ENCODE assay signal across 9 cellular contexts in genomic region chrX:12947545-12948235, GRCh38. TPM values are rescaled to one million over a fixed set of nuclear protein-coding genes. Genes with fewer than 3 reads are reported as not detected.
DNase-seq lines count a peak whose midpoint lies in the region; ATAC-seq and TF ChIP-seq lines count a peak whose summit lies in the region.
"Had no signal": no experiment of that assay in that cellular context is flagged by ENCODE, and none has a peak within 500 bp of the region (broad histone marks: within the 10 kb centered on the region; RNA-seq: fewer than 3 reads in every experiment).

No MANE protein-coding gene starts in this region.

- intact Hi-C loops in left ventricle myocardium inferior (cut with micrococcal nuclease) (loop anchor here (5.0 kb wide), 1 partner anchor 540 kb away; no protein-coding TSS in a partner anchor), left ventricle myocardium superior (cut with micrococcal nuclease) (loop anchor here (10.0 kb wide), 1 partner anchor 537 kb away; no protein-coding TSS in a partner anchor), left colon (cut with DNase I, micrococcal nuclease) (loop anchor here in 1 of 2 donors (5.0 kb wide), 2 partner anchors 540 to 1085 kb away; no protein-coding TSS in a partner anchor), vagina (cut with DNase I) (no loop called here)

- no peaks in the 10 kb centered on the region for H3K9me3 ChIP-seq in left ventricle myocardium inferior (replicated peaks)
- H3K9me3 ChIP-seq in SJSA1 (replicated peaks), result no peaks in the 10 kb centered on the region
- no peaks in the 10 kb centered on the region for H3K9me3 ChIP-seq in vagina
- no peaks in the 10 kb centered on the region for H3K9me3 ChIP-seq in MM.1S (replicated peaks; ENCODE audit: insufficient read depth, low read length)
- H3K9me3 ChIP-seq: ascending aorta had no signal

- no peaks in the 10 kb centered on the region for H3K9me2 ChIP-seq in MM.1S (replicated peaks; ENCODE audit: insufficient read depth, low read length)

- no peak for TF ChIP-seq POLR2A in vagina (IDR thresholded peaks at IDR 0.05)

- H3K79me2 ChIP-seq in MM.1S (ENCODE audit: low read length), result no peaks in the 10 kb centered on the region

- no peak overlapping the region for H3K4me2 ChIP-seq in MM.1S (ENCODE audit: low read depth, low read length)

- no peak for DNase-seq in left ventricle myocardium inferior
- DNase-seq in left ventricle myocardium superior, result no peak
- no peak for DNase-seq in SJSA1 (ENCODE audit: low read depth in 1 of 2, low spot score in 2 of 2)
- DNase-seq in left colon, result no peak
- DNase-seq in vagina (ENCODE audit: extremely low spot score in 2 of 2), result no peak
- DNase-seq in NCI-H1694 treated with DMSO at 0.1 percent for 48 hours (lab: John Stamatoyannopoulos, UW), result no peak
- no peak for DNase-seq in stimulated activated naive CD4-positive, alpha-beta T cell treated with Interleukin-2 at 50 U/mL for 16 hours (lab: John Stamatoyannopoulos, UW)
- DNase-seq in MM.1S, result no peak

- peaks cover 15% of the 10 kb centered on the region for H3K4me1 ChIP-seq in left ventricle myocardium inferior
- peaks cover 37% of the 10 kb centered on the region for H3K4me1 ChIP-seq in SJSA1 (replicated peaks)
- peaks cover 13% of the 10 kb centered on the region for H3K4me1 ChIP-seq in vagina
- H3K4me1 ChIP-seq in MM.1S (ENCODE audit: low read length), result peaks cover 27% of the 10 kb centered on the region

- H3K27me3 ChIP-seq in left ventricle myocardium inferior (ENCODE audit: low read depth) (no peaks in the 10 kb centered on the region), SJSA1 (replicated peaks) (no peaks in the 10 kb centered on the region), vagina (no peaks in the 10 kb centered on the region), MM.1S (replicated peaks; ENCODE audit: insufficient read depth, low read length) (no peaks in the 10 kb centered on the region)
- H3K27me3 ChIP-seq: ascending aorta had no signal

- H3F3A ChIP-seq in MM.1S (ENCODE audit: insufficient read depth, low read length), result no peaks in the 10 kb centered on the region

- no peaks in the 10 kb centered on the region for H4K20me1 ChIP-seq in MM.1S (ENCODE audit: insufficient read depth, low read length)

- no peak overlapping the region for H3K9ac ChIP-seq in MM.1S (ENCODE audit: low read length)

- no peak overlapping the region for H2AFZ ChIP-seq in MM.1S (ENCODE audit: low read length)

- H3K27ac ChIP-seq in left ventricle myocardium inferior (replicated peaks) (peak overlapping the region; percentile 66), SJSA1 (peak overlapping the region; percentile 81; the same call in 1 of the 2 replicates), vagina (peak overlapping the region; percentile 16), MM.1S (ENCODE audit: low read length) (no peak overlapping the region)

- TF ChIP-seq CTCF in left ventricle myocardium inferior (IDR thresholded peaks at IDR 0.05; ENCODE audit: borderline replicate concordance) (no peak), vagina (IDR thresholded peaks at IDR 0.05) (no peak), MM.1S (IDR thresholded peaks at IDR 0.05; ENCODE audit: low read length) (no peak)

- H3K4me3 ChIP-seq in left ventricle myocardium inferior (no peak overlapping the region), SJSA1 (no peak overlapping the region), vagina (no peak overlapping the region), MM.1S (ENCODE audit: low read length) (no peak overlapping the region)
- H3K4me3 ChIP-seq: ascending aorta had no signal

- ATAC-seq in left ventricle myocardium superior, result no peak
- peak; percentile 25 for ATAC-seq in left colon

- no peaks in the 10 kb centered on the region for H3K36me3 ChIP-seq in left ventricle myocardium inferior
- no peaks in the 10 kb centered on the region for H3K36me3 ChIP-seq in SJSA1
- no peaks in the 10 kb centered on the region for H3K36me3 ChIP-seq in vagina
- H3K36me3 ChIP-seq in MM.1S (replicated peaks; ENCODE audit: insufficient read depth, low read length), result no peaks in the 10 kb centered on the region
- H3K36me3 ChIP-seq: ascending aorta had no signal

RNA-seq across cellular contexts. Expression of gene TMSB4X, which starts 27.2 kb away (rescaled TPM):
- 955 TPM for total RNA-seq in left ventricle myocardium inferior
- 942 TPM for total RNA-seq in left ventricle myocardium superior
- 4,755 and 8,566 TPM in 2 replicates for total RNA-seq in SJSA1 (2014; rRNA removed; shearing (Covaris generic))
- total RNA-seq in left colon, result 1,000 to 10,000 TPM; 4,840 to 5,007 TPM
- 3,119 TPM for total RNA-seq in vagina

RNA-seq across cellular contexts. Expression of gene TLR8, which starts 41.3 kb away (rescaled TPM):
- total RNA-seq in left ventricle myocardium inferior (0.85 TPM), left ventricle myocardium superior (1.4 TPM), left colon (1 to 10 TPM in 1 of 2 donors, under 1 TPM in 1; 0.37 to 1.5 TPM), vagina (0.25 TPM)
- total RNA-seq in SJSA1 (2014; rRNA removed; shearing (Covaris generic)), result not detected in 2 replicates
